Comparison of ENCODE assay signal across 9 cellular contexts in genomic region chr22:37932821-37933578, GRCh38. TPM values are rescaled to one million over a fixed set of nuclear protein-coding genes. Genes with fewer than 3 reads are reported as not detected.
DNase-seq lines count a peak whose midpoint lies in the region; ATAC-seq, FAIRE-seq and TF ChIP-seq lines count a peak whose summit lies in the region.
"Had no signal": no experiment of that assay in that cellular context is flagged by ENCODE, and none has a peak within 500 bp of the region (broad histone marks: within the 10 kb centered on the region; RNA-seq: fewer than 3 reads in every experiment).

No MANE protein-coding gene starts in this region.

- H4K5ac ChIP-seq in mesendoderm (ENCODE audit: low read length): no peak overlapping the region

- H3K56ac ChIP-seq in mesendoderm (ENCODE audit: low read length): no peak overlapping the region

- H3K4ac ChIP-seq in mesendoderm (ENCODE audit: low read depth, low read length): no peak overlapping the region

- FAIRE-seq in K562 (lab: Jason Lieb, UNC): no peak

- TF ChIP-seq CTCF in HEK293 (tag by site-specific recombination; IDR thresholded peaks at IDR 0.05) (no peak), K562 (IDR thresholded peaks at IDR 0.05 in 2 of 3, conservative IDR thresholded peaks at IDR 0.05 in 1 of 3; ENCODE audit: insufficient read depth in 2 of 3, low read depth in 1 of 3, low read length in 3 of 3) (no peak)

- no peak overlapping the region for H2AK5ac ChIP-seq in mesendoderm (ENCODE audit: low read length)

- in situ Hi-C loops in K562 (cut with MboI): no loop called here

- intact Hi-C loops in K562 (cut with micrococcal nuclease): no loop called here

- H2BK15ac ChIP-seq in mesendoderm (replicated peaks; ENCODE audit: low read depth): no peak overlapping the region

- H3K27ac ChIP-seq in HEK293 (ENCODE audit: extremely low read depth, low read depth, low read length): 0 out of 2 replicates have a peak overlapping the region, but pooled peaks have one; percentile 45
- peak overlapping the region; percentile 4; the same call in 1 of the 3 replicates for H3K27ac ChIP-seq in K562 (ENCODE audit: extremely low read depth, low read depth, low read length)
- H3K27ac ChIP-seq in layer of hippocampus (ENCODE audit: low read depth, low read length): peak overlapping the region; percentile 67
- H3K27ac ChIP-seq in substantia nigra (ENCODE audit: low read depth, low read length, poor library complexity, severe bottlenecking): peak overlapping the region; percentile 72
- no peak overlapping the region for H3K27ac ChIP-seq in mesendoderm (ENCODE audit: low read depth, low read length)

- CTCF ChIA-PET in HEK293 (lab: Yijun Ruan, JAX): interaction anchor here (0.5 to 3.8 kb wide), 15 partner anchors 15 to 519 kb away, joined by 3 to 25 read pairs (median 7); partner anchors contain the start of gene MICALL1
- CTCF ChIA-PET in K562 (lab: Yijun Ruan, JAX; ENCODE audit: low intra/inter-chr PET ratio): interaction anchor here (0.5 to 1.4 kb wide), 3 partner anchors 45 to 141 kb away, joined by 3 to 5 read pairs (median 3); no protein-coding TSS in a partner anchor

- no peak overlapping the region for H2AFZ ChIP-seq in K562 (ENCODE audit: low read depth, low read length)

- H3K4me1 ChIP-seq in HEK293 (ENCODE audit: control insufficient read depth, insufficient read depth, low read length): peaks cover 6% of the 10 kb centered on the region
- H3K4me1 ChIP-seq in K562 (replicated peaks in 1 of 2; ENCODE audit: control insufficient read depth in 2 of 2, insufficient read depth in 2 of 2, low read length in 2 of 2): peaks cover 9 to 24% of the 10 kb centered on the region in 2 experiments; a peak in 4 of 5 replicates
- H3K4me1 ChIP-seq in mesendoderm (ENCODE audit: control insufficient read depth, low read depth, low read length): no peaks in the 10 kb centered on the region

- H3K36me3 ChIP-seq in HEK293 (ENCODE audit: control insufficient read depth in 2 of 2, insufficient read depth in 1 of 2, low read length in 2 of 2) (peaks cover 14 to 80% of the 10 kb centered on the region in 2 experiments; a peak in 2 of 3 replicates), K562 (ENCODE audit: control insufficient read depth, insufficient read depth, low read length) (peaks cover 5% of the 10 kb centered on the region; the same call in 1 of the 3 replicates), mesendoderm (ENCODE audit: control insufficient read depth, insufficient read depth, low read length) (peaks cover 8% of the 10 kb centered on the region)

- H3K9ac ChIP-seq in K562 (ENCODE audit: insufficient read depth in 1 of 2, low read depth in 2 of 2, low read length in 2 of 2): peak overlapping the region in 1 of 2 experiments; percentile 38; a peak in 1 of 4 replicates
- no peak overlapping the region for H3K9ac ChIP-seq in mesendoderm (ENCODE audit: low read length)

- H3K9me1 ChIP-seq in K562 (ENCODE audit: control insufficient read depth, insufficient read depth, low read length): no peaks in the 10 kb centered on the region

- H2BK5ac ChIP-seq in mesendoderm (ENCODE audit: low read length): no peak overlapping the region

- H3K9me3 ChIP-seq in HEK293 (ENCODE audit: control insufficient read depth, insufficient read depth, low read depth, low read length): no peaks in the 10 kb centered on the region
- no peaks in the 10 kb centered on the region for H3K9me3 ChIP-seq in K562 (replicated peaks; ENCODE audit: control insufficient read depth, insufficient read depth, low read depth, low read length)

- no peak for TF ChIP-seq EP300 in K562 (IDR thresholded peaks at IDR 0.05; ENCODE audit: low read length)

- no TSS peak for BruUV-seq in K562 (replicated peaks; lab: Mats Ljungman, UMichigan)

- WGBS in K562 (ENCODE audit: insufficient coverage, low coverage, missing lambda C conversion rate): 76% methylated on average over 15 of the region's 21 CpGs
- WGBS in mesendoderm (ENCODE audit: extremely low coverage, insufficient coverage, low lambda C conversion rate): no CpG with 5 or more reads among the region's 21 CpGs

- no peak overlapping the region for H3K18ac ChIP-seq in mesendoderm (ENCODE audit: low read length)

- H4K8ac ChIP-seq in mesendoderm (ENCODE audit: low read depth, low read length): no peak overlapping the region

- no peak overlapping the region for H2BK120ac ChIP-seq in mesendoderm (ENCODE audit: low read depth, low read length)

- ATAC-seq in K562: no peak

- DNase-seq in K562 (ENCODE audit: extremely low read depth in 1 of 4, low spot score in 3 of 4): no peak
- DNase-seq in substantia nigra (lab: John Stamatoyannopoulos, UW): peak in 2 of 49 donors; percentile 10 to 73
- DNase-seq in stimulated activated CD4-positive, alpha-beta T cell treated with anti-CD3 and anti-CD28 coated beads, Interleukin-4, amount 100 ng/mL, for 1 hour: no peak
- no peak for DNase-seq in activated gamma-delta T cell treated with Interleukin-2 at 50 U/mL for 16 hours
- no peak for DNase-seq in mesendoderm
- DNase-seq in NCI-H2171 (lab: John Stamatoyannopoulos, UW): no peak

- no peak for TF ChIP-seq RAD21 in K562 (CRISPR knock-in tag; conservative IDR thresholded peaks at IDR 0.05 in 1 of 2, IDR thresholded peaks at IDR 0.05 in 1 of 2)

- H3K4me3 ChIP-seq in HEK293 (ENCODE audit: low read depth, low read length) (no peak overlapping the region), K562 (no peak overlapping the region), mesendoderm (ENCODE audit: low read length) (no peak overlapping the region)

- no peaks in the 10 kb centered on the region for H4K20me1 ChIP-seq in K562 (replicated peaks; ENCODE audit: control insufficient read depth, insufficient read depth, low read length)

- H3K79me1 ChIP-seq in mesendoderm (ENCODE audit: low read length): no peaks in the 10 kb centered on the region

- H3K79me2 ChIP-seq in K562 (ENCODE audit: control insufficient read depth, insufficient read depth, low read length) (no peaks in the 10 kb centered on the region), mesendoderm (ENCODE audit: control insufficient read depth, insufficient read depth, low read length) (no peaks in the 10 kb centered on the region)

- H3K27me3 ChIP-seq in K562 (ENCODE audit: control insufficient read depth in 2 of 2, insufficient read depth in 2 of 2, low read length in 2 of 2) (no peaks in the 10 kb centered on the region), layer of hippocampus (ENCODE audit: control insufficient read depth, insufficient read depth, low read length) (no peaks in the 10 kb centered on the region), mesendoderm (ENCODE audit: insufficient read depth, low read length, poor library complexity) (no peaks in the 10 kb centered on the region)

- POLR2A ChIA-PET in HEK293 (lab: Yijun Ruan, JAX) (interaction anchor here (0.5 to 2.3 kb wide), 8 partner anchors 9 to 758 kb away, joined by 3 to 11 read pairs (median 3); partner anchors contain the start of genes C22orf23, GCAT, MICALL1 and POLR2F), K562 (lab: Yijun Ruan, JAX) (interaction anchor here (0.6 to 2.0 kb wide), 3 partner anchors 23 to 69 kb away, joined by 3 to 4 read pairs (median 4); no protein-coding TSS in a partner anchor)

- H3K23ac ChIP-seq in mesendoderm (ENCODE audit: low read length): no peak overlapping the region

- H3K4me2 ChIP-seq in K562 (ENCODE audit: insufficient read depth, low read length) (no peak overlapping the region), mesendoderm (ENCODE audit: low read length) (no peak overlapping the region)

- TF ChIP-seq POLR2A in K562 (conservative IDR thresholded peaks at IDR 0.05): no peak

RNA-seq across cellular contexts. Expression of gene C22orf23, which starts 20.4 kb away (rescaled TPM):
- 0.46 and 1.2 TPM in 2 replicates for total RNA-seq in K562 (2011; cell fraction: chromatin; rRNA removed; ENCODE audit: low replicate concordance)
- 0.67 TPM in 1 of 2 replicates, not detected in the other for total RNA-seq in K562 (2011; cell fraction: nucleolus; rRNA removed)
- total RNA-seq in K562 (2011; cell fraction: nucleoplasm; rRNA removed): 0.88 and 1.4 TPM in 2 replicates
- total RNA-seq in K562 (2014; rRNA removed): 0.32 and 0.82 TPM in 2 replicates
- 0.25 and 0.48 TPM in 2 replicates for total RNA-seq in K562 (2014; rRNA removed; fragmentation: Illumina TruSeq; extraction: Trizol)
- total RNA-seq in K562 (2015; rRNA removed; fragmentation: Illumina TruSeq; extraction: Trizol): 0.26 and 0.51 TPM in 2 replicates
- 0.49 and 0.64 TPM in 2 replicates for total RNA-seq in K562 (2021)
- 0.33 and 0.79 TPM in 2 replicates for polyA plus RNA-seq in K562 (2011; rRNA removed)
- 0.52 and 0.88 TPM in 2 replicates for polyA plus RNA-seq in K562 (2011; cell fraction: cytosol; rRNA removed)
- 0.63 and 0.76 TPM in 2 replicates for polyA plus RNA-seq in K562 (2011; cell fraction: nucleus; rRNA removed)
- 0.42 and 0.51 TPM in 2 replicates for polyA plus RNA-seq in K562 (2012)
- 0.69 and 1.0 TPM in 2 replicates for polyA plus RNA-seq in K562 (2014; fragmentation: Illumina TruSeq; extraction: Trizol)
- polyA plus RNA-seq in K562 (2014; fragmentation: Nextera tagmentation; extraction: Ambion mirVana): under 1 TPM; 0.53 to 0.91 TPM
- polyA plus RNA-seq in K562 (2014; rRNA removed): 0.65 and 0.82 TPM in 2 replicates
- 0.66 and 0.91 TPM in 2 replicates for polyA minus RNA-seq in K562 (2011; rRNA and poly(A)+ RNA removed)
- polyA minus RNA-seq in K562 (2011; cell fraction: cytosol; rRNA and poly(A)+ RNA removed): not detected in 2 replicates
- polyA minus RNA-seq in K562 (2011; cell fraction: nucleus; rRNA and poly(A)+ RNA removed): 0.78 TPM in 1 of 2 replicates, not detected in the other
- polyA plus RNA-seq in mesendoderm (2013, experiment 1 of 2): 0.31 TPM
- 0.41 TPM for polyA plus RNA-seq in mesendoderm (2013, experiment 2 of 2)
- total RNA-seq: T-cell had no signal

RNA-seq across cellular contexts. Expression of gene POLR2F, which starts 20.5 kb away (rescaled TPM):
- total RNA-seq in K562 (2011; cell fraction: chromatin; rRNA removed; ENCODE audit: low replicate concordance): 31.7 and 45.8 TPM in 2 replicates
- 21.2 and 27.6 TPM in 2 replicates for total RNA-seq in K562 (2011; cell fraction: nucleolus; rRNA removed)
- total RNA-seq in K562 (2011; cell fraction: nucleoplasm; rRNA removed): 27.6 and 28.5 TPM in 2 replicates
- total RNA-seq in K562 (2014; rRNA removed) (240 and 294 TPM in 2 replicates), K562 (2014; rRNA removed; fragmentation: Illumina TruSeq; extraction: Trizol) (73.2 and 98.9 TPM in 2 replicates), K562 (2015; rRNA removed; fragmentation: Illumina TruSeq; extraction: Trizol) (115 and 129 TPM in 2 replicates), K562 (2021) (145 and 162 TPM in 2 replicates)
- polyA plus RNA-seq in K562 (2011; rRNA removed) (89.4 and 116 TPM in 2 replicates), K562 (2014; fragmentation: Illumina TruSeq; extraction: Trizol) (156 and 168 TPM in 2 replicates), K562 (2014; fragmentation: Nextera tagmentation; extraction: Ambion mirVana) (100 to 1,000 TPM; 187 to 195 TPM), K562 (2014; rRNA removed) (410 and 469 TPM in 2 replicates)
- 137 and 187 TPM in 2 replicates for polyA plus RNA-seq in K562 (2011; cell fraction: cytosol; rRNA removed)
- polyA plus RNA-seq in K562 (2011; cell fraction: nucleus; rRNA removed): 42.9 and 44.4 TPM in 2 replicates
- polyA plus RNA-seq in K562 (2012): 84.6 and 208 TPM in 2 replicates
- polyA minus RNA-seq in K562 (2011; rRNA and poly(A)+ RNA removed): 18.3 and 28.5 TPM in 2 replicates
- 36.5 and 39.5 TPM in 2 replicates for polyA minus RNA-seq in K562 (2011; cell fraction: cytosol; rRNA and poly(A)+ RNA removed)
- 8.8 and 13.2 TPM in 2 replicates for polyA minus RNA-seq in K562 (2011; cell fraction: nucleus; rRNA and poly(A)+ RNA removed)
- 235 TPM for polyA plus RNA-seq in mesendoderm (2013, experiment 1 of 2)
- 238 TPM for polyA plus RNA-seq in mesendoderm (2013, experiment 2 of 2)

RNA-seq across cellular contexts. Expression of gene MICALL1, which starts 26.9 kb away (rescaled TPM):
- total RNA-seq in K562 (2011; cell fraction: chromatin; rRNA removed; ENCODE audit: low replicate concordance): 12.3 and 33.3 TPM in 2 replicates
- 19.0 and 19.9 TPM in 2 replicates for total RNA-seq in K562 (2011; cell fraction: nucleolus; rRNA removed)
- 13.0 and 15.6 TPM in 2 replicates for total RNA-seq in K562 (2011; cell fraction: nucleoplasm; rRNA removed)
- total RNA-seq in K562 (2014; rRNA removed): 9.3 and 13.9 TPM in 2 replicates
- total RNA-seq in K562 (2014; rRNA removed; fragmentation: Illumina TruSeq; extraction: Trizol): 5.9 and 6.4 TPM in 2 replicates
- total RNA-seq in K562 (2015; rRNA removed; fragmentation: Illumina TruSeq; extraction: Trizol): 6.1 and 7.6 TPM in 2 replicates
- 20.4 and 21.5 TPM in 2 replicates for total RNA-seq in K562 (2021)
- polyA plus RNA-seq in K562 (2011; rRNA removed): 4.0 and 5.8 TPM in 2 replicates
- 4.8 and 10.3 TPM in 2 replicates for polyA plus RNA-seq in K562 (2011; cell fraction: cytosol; rRNA removed)
- polyA plus RNA-seq in K562 (2011; cell fraction: nucleus; rRNA removed): 5.8 and 9.0 TPM in 2 replicates
- polyA plus RNA-seq in K562 (2012): 11.6 and 27.8 TPM in 2 replicates
- 10.4 and 11.4 TPM in 2 replicates for polyA plus RNA-seq in K562 (2014; fragmentation: Illumina TruSeq; extraction: Trizol)
- polyA plus RNA-seq in K562 (2014; fragmentation: Nextera tagmentation; extraction: Ambion mirVana): under 1 TPM; 0.32 to 0.62 TPM
- polyA plus RNA-seq in K562 (2014; rRNA removed): 7.7 and 8.2 TPM in 2 replicates
- polyA minus RNA-seq in K562 (2011; rRNA and poly(A)+ RNA removed): 8.1 and 9.1 TPM in 2 replicates
- 12.0 and 19.4 TPM in 2 replicates for polyA minus RNA-seq in K562 (2011; cell fraction: cytosol; rRNA and poly(A)+ RNA removed)
- 4.3 and 6.9 TPM in 2 replicates for polyA minus RNA-seq in K562 (2011; cell fraction: nucleus; rRNA and poly(A)+ RNA removed)
- 24.9 TPM for polyA plus RNA-seq in mesendoderm (2013, experiment 1 of 2)
- 25.2 TPM for polyA plus RNA-seq in mesendoderm (2013, experiment 2 of 2)

RNA-seq across cellular contexts. Expression of gene SOX10, which starts 51.4 kb away (rescaled TPM):
- not detected in 2 replicates for total RNA-seq in K562 (2011; cell fraction: chromatin; rRNA removed; ENCODE audit: low replicate concordance)
- total RNA-seq in K562 (2011; cell fraction: nucleolus; rRNA removed): not detected in 2 replicates
- total RNA-seq in K562 (2011; cell fraction: nucleoplasm; rRNA removed): not detected in 2 replicates
- total RNA-seq in K562 (2014; rRNA removed): not detected in 2 replicates
- total RNA-seq in K562 (2014; rRNA removed; fragmentation: Illumina TruSeq; extraction: Trizol): not detected in 2 replicates
- not detected in 2 replicates for total RNA-seq in K562 (2015; rRNA removed; fragmentation: Illumina TruSeq; extraction: Trizol)
- not detected in 2 replicates for total RNA-seq in K562 (2021)
- polyA plus RNA-seq in K562 (2011; rRNA removed): not detected in 2 replicates
- not detected in 2 replicates for polyA plus RNA-seq in K562 (2011; cell fraction: cytosol; rRNA removed)
- polyA plus RNA-seq in K562 (2011; cell fraction: nucleus; rRNA removed): not detected in 2 replicates
- polyA plus RNA-seq in K562 (2012): 0.04 TPM in 1 of 2 replicates, not detected in the other
- polyA plus RNA-seq in K562 (2014; fragmentation: Illumina TruSeq; extraction: Trizol): not detected in 2 replicates
- not detected for polyA plus RNA-seq in K562 (2014; fragmentation: Nextera tagmentation; extraction: Ambion mirVana)
- not detected in 2 replicates for polyA plus RNA-seq in K562 (2014; rRNA removed)
- not detected in 2 replicates for polyA minus RNA-seq in K562 (2011; rRNA and poly(A)+ RNA removed)
- not detected in 2 replicates for polyA minus RNA-seq in K562 (2011; cell fraction: cytosol; rRNA and poly(A)+ RNA removed)
- polyA minus RNA-seq in K562 (2011; cell fraction: nucleus; rRNA and poly(A)+ RNA removed): not detected in 2 replicates
- polyA plus RNA-seq in mesendoderm (2013, experiment 1 of 2): 2.7 TPM
- 2.7 TPM for polyA plus RNA-seq in mesendoderm (2013, experiment 2 of 2)
- total RNA-seq: T-cell had no signal
